ENCODE assay signal across 8 cellular contexts in the genomic region with DNA sequence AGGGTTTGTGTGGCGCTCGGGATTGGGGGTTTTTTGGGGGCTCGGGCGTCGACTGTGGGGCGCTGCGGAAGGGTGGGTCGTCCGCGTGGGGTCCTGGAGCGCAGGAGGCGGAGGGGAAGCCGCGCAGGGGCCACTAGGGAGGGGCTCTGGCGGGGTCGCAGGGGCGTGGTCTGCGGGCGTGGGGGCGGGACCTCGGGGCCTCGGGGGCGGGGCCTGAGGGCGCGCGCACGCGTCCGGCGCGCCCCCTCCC. TPM values are rescaled to one million over a fixed set of nuclear protein-coding genes. Genes with fewer than 3 reads are reported as not detected.
DNase-seq lines count a peak whose midpoint lies in the region; ATAC-seq and TF ChIP-seq lines count a peak whose summit lies in the region.
"Not testable (repeated sequence)": the region's sequence is repeated elsewhere in the genome, so short reads cannot be mapped to it uniquely, and the experiment has no call there.

Gene EPN2, plus strand, starts transcription at position 228 of the 250 bp plus-strand sequence. CDS start 45,754 bp downstream, outside the sequence.

- peak; percentile 96 for ATAC-seq in mucosa of descending colon

- peak within 1 kb of the TSS; percentile 90 to 92 for H3K27ac ChIP-seq in breast epithelium
- H3K27ac ChIP-seq in urinary bladder (ENCODE audit: low read depth), result peak within 1 kb of the TSS; percentile 82

- under 1% methylated on average over 17 of the region's 31 CpGs for WGBS in urinary bladder

- peak; percentile 66 for DNase-seq in G401 (ENCODE audit: low spot score)
- DNase-seq in M059J (ENCODE audit: low read depth), result not testable (repeated sequence)
- DNase-seq in activated CD4-positive, alpha-beta memory T cell treated with anti-CD3 and anti-CD28 coated beads, Interleukin-2, amount 10 ng/mL, durations not matched to agents 7 days and 5 days, result peak; percentile 59
- DNase-seq in breast epithelium (ENCODE audit: low spot score in 2 of 2), result peak; percentile 42 to 62
- peak; percentile 76 for DNase-seq in glutamatergic neuron
- peak; percentile 69 to 83 (median 81) for DNase-seq in mucosa of descending colon
- peak in 2 of 3 donors; percentile 12 to 45 for DNase-seq in stimulated activated CD4-positive, alpha-beta T cell treated with anti-CD3 and anti-CD28 coated beads, Interleukin-12 subunit alpha, Interleukin-12 subunit beta, amount 100 ng/mL, for 48 hours (ENCODE audit: low read depth in 2 of 3, low spot score in 1 of 3)

- H3K27me3 Mint-ChIP-seq in activated CD4-positive, alpha-beta memory T cell treated with anti-CD3 and anti-CD28 coated beads, Interleukin-2, amount 10 ng/mL, durations not matched to agents 7 days and 5 days, result peaks cover 12% of the 10 kb centered on the region
- H3K27me3 Mint-ChIP-seq in glutamatergic neuron (ENCODE audit: unreplicated experiment), result not testable (repeated sequence)

- not testable (repeated sequence) for H3K36me3 ChIP-seq in breast epithelium; mucosa of descending colon (ENCODE audit: low read depth); urinary bladder (ENCODE audit: insufficient read depth)

- not testable (repeated sequence) for TF ChIP-seq CTCF in breast epithelium (IDR thresholded peaks at IDR 0.05); glutamatergic neuron (IDR thresholded peaks at IDR 0.05; ENCODE audit: partially characterized antibody, unreplicated experiment); mucosa of descending colon (IDR thresholded peaks at IDR 0.05)

- H3K4me3 Mint-ChIP-seq in activated CD4-positive, alpha-beta memory T cell treated with anti-CD3 and anti-CD28 coated beads, Interleukin-2, amount 10 ng/mL, durations not matched to agents 7 days and 5 days, result peak within 1 kb of the TSS; percentile 80
- peak within 1 kb of the TSS; percentile 90 for H3K4me3 Mint-ChIP-seq in glutamatergic neuron (ENCODE audit: unreplicated experiment)

- H3K9me3 ChIP-seq in breast epithelium, mucosa of descending colon: not testable (repeated sequence)

- in situ Hi-C loops in G401 (cut with HindIII; ENCODE audit: low sequenced_read_pairs), result not testable (repeated sequence)

- intact Hi-C loops in breast epithelium (cut with DNase I; ENCODE audit: low total_unique reads); mucosa of descending colon (cut with DNase I, micrococcal nuclease): not testable (repeated sequence)

- TF ChIP-seq POLR2A in breast epithelium (IDR thresholded peaks at IDR 0.05), result not testable (repeated sequence)

- CTCF ChIA-PET in activated CD4-positive, alpha-beta memory T cell treated with anti-CD3 and anti-CD28 coated beads, Interleukin-2, amount 10 ng/mL, durations not matched to agents 7 days and 5 days (lab: Charles Lee), result not testable (repeated sequence)

- POLR2A ChIA-PET in activated CD4-positive, alpha-beta memory T cell treated with anti-CD3 and anti-CD28 coated beads, Interleukin-2, amount 10 ng/mL, durations not matched to agents 7 days and 5 days (lab: Charles Lee), result not testable (repeated sequence)

- H3K4me1 Mint-ChIP-seq in activated CD4-positive, alpha-beta memory T cell treated with anti-CD3 and anti-CD28 coated beads, Interleukin-2, amount 10 ng/mL, durations not matched to agents 7 days and 5 days; glutamatergic neuron (ENCODE audit: low read depth, unreplicated experiment): not testable (repeated sequence)

- H3K27me3 ChIP-seq in breast epithelium, result not testable (repeated sequence)

- H3K36me3 Mint-ChIP-seq in activated CD4-positive, alpha-beta memory T cell treated with anti-CD3 and anti-CD28 coated beads, Interleukin-2, amount 10 ng/mL, durations not matched to agents 7 days and 5 days (ENCODE audit: low read depth); glutamatergic neuron (ENCODE audit: unreplicated experiment): not testable (repeated sequence)

- H3K4me3 ChIP-seq in breast epithelium, result peak within 1 kb of the TSS; percentile 87 to 100 (median 97)
- H3K4me3 ChIP-seq in mucosa of descending colon, result peak within 1 kb of the TSS; percentile 85
- H3K4me3 ChIP-seq in urinary bladder (ENCODE audit: low read depth, low read length), result peak within 1 kb of the TSS; percentile 89

- not testable (repeated sequence) for H3K9me3 Mint-ChIP-seq in activated CD4-positive, alpha-beta memory T cell treated with anti-CD3 and anti-CD28 coated beads, Interleukin-2, amount 10 ng/mL, durations not matched to agents 7 days and 5 days; glutamatergic neuron (ENCODE audit: unreplicated experiment)

- not testable (repeated sequence) for H3K27ac Mint-ChIP-seq in activated CD4-positive, alpha-beta memory T cell treated with anti-CD3 and anti-CD28 coated beads, Interleukin-2, amount 10 ng/mL, durations not matched to agents 7 days and 5 days; glutamatergic neuron (ENCODE audit: unreplicated experiment)

- H3K4me1 ChIP-seq in breast epithelium; mucosa of descending colon (ENCODE audit: low read depth); urinary bladder (ENCODE audit: insufficient read depth): not testable (repeated sequence)

RNA-seq across cellular contexts. Expression of gene EPN2, which starts in this region (rescaled TPM):
- 18.8 and 20.8 TPM in 2 replicates for total RNA-seq in G401 (2014; rRNA removed; shearing (Covaris generic))
- 19.1 and 34.0 TPM in 2 replicates for total RNA-seq in M059J (2014; rRNA removed; shearing (Covaris generic))
- 1 to 10 TPM; 6.3 to 7.7 TPM for total RNA-seq in activated CD4-positive, alpha-beta memory T cell treated with anti-CD3 and anti-CD28 coated beads, Interleukin-2, amount 10 ng/mL, durations not matched to agents 7 days and 5 days
- 10 to 100 TPM; 26.6 to 36.7 (median 30.6) TPM for total RNA-seq in breast epithelium
- 45.2 TPM for total RNA-seq in glutamatergic neuron (ENCODE audit: unreplicated experiment)
- 10 to 100 TPM; 32.6 to 75.8 (median 45.0) TPM for total RNA-seq in mucosa of descending colon
- 40.3 TPM for total RNA-seq in urinary bladder
- polyA plus RNA-seq in urinary bladder, result 46.2 TPM
